In the genomic region with DNA sequence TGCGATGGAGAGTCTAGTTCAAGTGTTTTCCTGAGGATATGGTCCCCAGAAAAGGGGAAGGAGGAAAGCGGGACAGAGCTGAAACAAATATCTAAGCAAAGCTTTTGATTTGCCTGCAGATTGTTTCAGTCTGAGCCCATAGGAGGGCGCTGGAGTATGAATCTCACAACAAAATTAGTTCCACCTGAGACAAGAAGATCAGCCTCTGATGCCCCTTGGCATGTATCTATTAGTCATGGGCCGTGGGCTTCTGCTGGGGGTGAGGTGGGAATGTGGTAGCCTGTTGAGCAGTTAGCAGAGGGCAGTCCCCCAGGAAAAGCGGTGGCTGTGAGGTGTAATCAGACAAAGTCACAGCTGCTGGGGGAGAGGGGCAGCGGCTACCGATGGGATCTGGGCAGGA, we compare ENCODE assay signal across 3 cellular contexts.
TF ChIP-seq lines count a peak whose summit lies in the region.

No MANE protein-coding gene starts in this region.

TF ChIP-seq in SK-N-SH, 30 proteins besides CTCF, POLR2A, EP300 and RAD21:
- TF ChIP-seq FOSL2 (IDR thresholded peaks at IDR 0.05; ENCODE audit: borderline replicate concordance, low read depth): no peak
- no peak for TF ChIP-seq TEAD4 (IDR thresholded peaks at IDR 0.05; ENCODE audit: borderline replicate concordance, insufficient read depth)
- TF ChIP-seq GABPA (IDR thresholded peaks at IDR 0.05; ENCODE audit: low read depth): no peak
- TF ChIP-seq CHD2 (IDR thresholded peaks at IDR 0.05; ENCODE audit: low read length, partially characterized antibody): no peak
- no peak for TF ChIP-seq EZH2phosphoT487 (IDR thresholded peaks at IDR 0.05; ENCODE audit: borderline replicate concordance, low read depth)
- TF ChIP-seq RCOR1 (IDR thresholded peaks at IDR 0.05; ENCODE audit: low read length): no peak
- no peak for TF ChIP-seq JUND (IDR thresholded peaks at IDR 0.05)

TF ChIP-seq in SK-N-SH treated with all-trans-retinoic acid at 6 μM for 48 hours, 23 proteins besides CTCF, POLR2A, EP300 and RAD21:
- TF ChIP-seq ZFP3 (CRISPR knock-in tag; IDR thresholded peaks at IDR 0.05): no peak
- no peak for TF ChIP-seq ZFP30 (CRISPR knock-in tag; IDR thresholded peaks at IDR 0.05)
- no peak for TF ChIP-seq GLIS3 (CRISPR knock-in tag; IDR thresholded peaks at IDR 0.05)
- no peak for TF ChIP-seq BACH2 (CRISPR knock-in tag; IDR thresholded peaks at IDR 0.05; ENCODE audit: borderline replicate concordance)
- TF ChIP-seq ESRRG (CRISPR knock-in tag; IDR thresholded peaks at IDR 0.05): no peak
- TF ChIP-seq ARNTL (CRISPR knock-in tag; IDR thresholded peaks at IDR 0.05; ENCODE audit: borderline replicate concordance, low read depth): no peak
- TF ChIP-seq POU6F1 (CRISPR knock-in tag; IDR thresholded peaks at IDR 0.05; ENCODE audit: borderline replicate concordance, low read depth): no peak

TF ChIP-seq in H1, 55 proteins besides CTCF, POLR2A, EP300 and RAD21:
- TF ChIP-seq CBX5 (IDR thresholded peaks at IDR 0.05; ENCODE audit: low read depth, low read length) (no peak), RFX5 (IDR thresholded peaks at IDR 0.05; ENCODE audit: borderline replicate concordance, low read depth, low read length) (no peak), TAF1 (IDR thresholded peaks at IDR 0.05; ENCODE audit: low read depth, low read length) (no peak), PHF8 (conservative IDR thresholded peaks at IDR 0.05; ENCODE audit: low read depth, low read length) (no peak), ASH2L (IDR thresholded peaks at IDR 0.05; ENCODE audit: low read length) (no peak), JUN (IDR thresholded peaks at IDR 0.05; ENCODE audit: low read depth, low read length) (no peak), MAFK (IDR thresholded peaks at IDR 0.05; ENCODE audit: low read depth, low read length) (no peak), E2F6 (IDR thresholded peaks at IDR 0.05) (no peak), HDAC6 (IDR thresholded peaks at IDR 0.05; ENCODE audit: low read depth, low read length) (no peak), KDM4A (IDR thresholded peaks at IDR 0.05; ENCODE audit: low read depth, low read length, severe bottlenecking) (no peak), EGR1 (IDR thresholded peaks at IDR 0.05; ENCODE audit: borderline replicate concordance, low read depth, low read length) (no peak), TCF12 (IDR thresholded peaks at IDR 0.05; ENCODE audit: low read depth, low read length) (no peak), POLR2AphosphoS5 (IDR thresholded peaks at IDR 0.05; ENCODE audit: low read depth, low read length) (no peak), BRCA1 (IDR thresholded peaks at IDR 0.05; ENCODE audit: low read depth, low read length) (no peak), RNF2 (IDR thresholded peaks at IDR 0.05; ENCODE audit: borderline replicate concordance, low read depth, low read length, missing control alignments, poor library complexity, severe bottlenecking) (no peak), RBBP5 (IDR thresholded peaks at IDR 0.05; ENCODE audit: borderline replicate concordance, low read depth, low read length) (no peak)
- TF ChIP-seq, protein P1, sequence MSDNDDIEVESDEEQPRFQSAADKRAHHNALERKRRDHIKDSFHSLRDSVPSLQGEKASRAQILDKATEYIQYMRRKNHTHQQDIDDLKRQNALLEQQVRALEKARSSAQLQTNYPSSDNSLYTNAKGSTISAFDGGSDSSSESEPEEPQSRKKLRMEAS (IDR thresholded peaks at IDR 0.05): no peak
- TF ChIP-seq, protein P2, sequence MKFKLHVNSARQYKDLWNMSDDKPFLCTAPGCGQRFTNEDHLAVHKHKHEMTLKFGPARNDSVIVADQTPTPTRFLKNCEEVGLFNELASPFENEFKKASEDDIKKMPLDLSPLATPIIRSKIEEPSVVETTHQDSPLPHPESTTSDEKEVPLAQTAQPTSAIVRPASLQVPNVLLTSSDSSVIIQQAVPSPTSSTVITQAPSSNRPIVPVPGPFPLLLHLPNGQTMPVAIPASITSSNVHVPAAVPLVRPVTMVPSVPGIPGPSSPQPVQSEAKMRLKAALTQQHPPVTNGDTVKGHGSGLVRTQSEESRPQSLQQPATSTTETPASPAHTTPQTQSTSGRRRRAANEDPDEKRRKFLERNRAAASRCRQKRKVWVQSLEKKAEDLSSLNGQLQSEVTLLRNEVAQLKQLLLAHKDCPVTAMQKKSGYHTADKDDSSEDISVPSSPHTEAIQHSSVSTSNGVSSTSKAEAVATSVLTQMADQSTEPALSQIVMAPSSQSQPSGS (IDR thresholded peaks at IDR 0.05; ENCODE audit: low read length): no peak
- TF ChIP-seq, protein P3, sequence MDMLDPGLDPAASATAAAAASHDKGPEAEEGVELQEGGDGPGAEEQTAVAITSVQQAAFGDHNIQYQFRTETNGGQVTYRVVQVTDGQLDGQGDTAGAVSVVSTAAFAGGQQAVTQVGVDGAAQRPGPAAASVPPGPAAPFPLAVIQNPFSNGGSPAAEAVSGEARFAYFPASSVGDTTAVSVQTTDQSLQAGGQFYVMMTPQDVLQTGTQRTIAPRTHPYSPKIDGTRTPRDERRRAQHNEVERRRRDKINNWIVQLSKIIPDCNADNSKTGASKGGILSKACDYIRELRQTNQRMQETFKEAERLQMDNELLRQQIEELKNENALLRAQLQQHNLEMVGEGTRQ (IDR thresholded peaks at IDR 0.05; ENCODE audit: low read length): no peak
